In the genomic region with DNA sequence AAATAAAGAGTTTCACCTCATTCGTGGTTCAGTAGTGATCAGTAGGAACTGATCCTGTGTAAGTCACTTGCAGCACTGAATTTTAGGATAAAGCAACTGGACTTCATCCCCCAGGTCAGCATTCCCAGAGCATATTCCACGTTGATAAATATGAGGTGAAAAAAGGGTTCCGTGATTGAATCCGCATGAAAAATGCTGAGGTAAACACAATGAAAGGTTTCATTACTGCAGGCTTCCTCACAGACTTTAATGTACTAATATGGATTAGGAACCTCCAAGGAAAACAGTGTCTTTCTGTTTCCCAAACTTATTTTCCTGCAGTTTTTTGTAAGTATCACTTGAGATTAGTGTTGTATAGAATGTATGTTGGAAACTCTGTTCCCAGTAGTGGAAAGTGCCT, we compare ENCODE assay signal across 25 cellular contexts.
"Had no signal": no experiment of that assay in that cellular context is flagged by ENCODE, and none has a peak within 500 bp of the region (broad histone marks: within the 10 kb centered on the region; RNA-seq: fewer than 3 reads in every experiment).

No MANE protein-coding gene starts in this region.

- H3K27ac ChIP-seq: breast epithelium, neural progenitor cell, parathyroid adenoma, psoas muscle, vagina, VCaP had no signal

- H3K27ac Mint-ChIP-seq: activated CD4-positive, alpha-beta memory T cell treated with anti-CD3 and anti-CD28 coated beads for 36 hours; activated T-cell treated with anti-CD3 and anti-CD28 coated beads, Interleukin-2, amount 50 U/mL, for 24 hours; neural progenitor cell; type B pancreatic cell had no signal

- H3K36me3 ChIP-seq: breast epithelium, neural progenitor cell had no signal

- H3K4me2 ChIP-seq: neural progenitor cell, SK-N-SH had no signal

- H3K4me3 ChIP-seq: breast epithelium, neural progenitor cell, psoas muscle, vagina had no signal

- H3K4me1 ChIP-seq: breast epithelium, neural progenitor cell, vagina had no signal

- H3K9me3 Mint-ChIP-seq: activated CD4-positive, alpha-beta memory T cell treated with anti-CD3 and anti-CD28 coated beads for 36 hours; activated naive CD4-positive, alpha-beta T cell treated with anti-CD3 and anti-CD28 coated beads, Interleukin-2, amount 50 U/mL, for 24 hours; activated T-cell treated with anti-CD3 and anti-CD28 coated beads, Interleukin-2, amount 50 U/mL, for 24 hours; neural progenitor cell; stimulated activated naive CD8-positive, alpha-beta T cell treated with anti-CD3 and anti-CD28 coated beads, Interleukin-15, amount 100 ng/mL, for 72 hours; type B pancreatic cell had no signal

- H3K27me3 ChIP-seq: breast epithelium, neural progenitor cell, vagina had no signal

- ATAC-seq: left cardiac atrium; left ventricle myocardium superior; psoas muscle; stimulated activated naive CD8-positive, alpha-beta T cell treated with anti-CD3 and anti-CD28 coated beads, Interleukin-15, amount 100 ng/mL, for 72 hours had no signal

- H3K9me3 ChIP-seq: SK-N-SH, vagina had no signal

- H3K4me1 Mint-ChIP-seq: neural progenitor cell had no signal

- H2AFZ ChIP-seq: neural progenitor cell, parathyroid adenoma had no signal

- H3K4me3 Mint-ChIP-seq: activated CD4-positive, alpha-beta memory T cell treated with anti-CD3 and anti-CD28 coated beads for 36 hours; activated naive CD4-positive, alpha-beta T cell treated with anti-CD3 and anti-CD28 coated beads, Interleukin-2, amount 50 U/mL, for 24 hours; activated T-cell treated with anti-CD3 and anti-CD28 coated beads, Interleukin-2, amount 50 U/mL, for 24 hours; neural progenitor cell; stimulated activated naive CD8-positive, alpha-beta T cell treated with anti-CD3 and anti-CD28 coated beads, Interleukin-15, amount 100 ng/mL, for 72 hours; type B pancreatic cell had no signal

- DNase-seq: activated CD4-positive, alpha-beta memory T cell treated with anti-CD3 and anti-CD28 coated beads for 36 hours; activated CD4-positive, alpha-beta T cell treated with anti-CD3 and anti-CD28 coated beads for 4 hours; activated CD8-positive, alpha-beta memory T cell treated with anti-CD3 and anti-CD28 coated beads, Interleukin-2, amount 50 U/mL, for 48 hours; activated T-cell treated with anti-CD3 and anti-CD28 coated beads, Interleukin-2, amount 50 U/mL, for 24 hours; effector CD8-positive, alpha-beta T cell; head of caudate nucleus; hippocampal formation; left cardiac atrium; left ventricle myocardium superior; mammary epithelial cell; occipital lobe; psoas muscle; SK-N-SH; stimulated activated CD4-positive, alpha-beta T cell treated with anti-CD3 and anti-CD28 coated beads, Interleukin-15, amount 100 ng/mL, for 24 hours; stimulated activated CD4-positive, alpha-beta T cell treated with anti-CD3 and anti-CD28 coated beads, Interleukin-2, amount 100 ng/mL, for 24 hours; stimulated activated naive CD8-positive, alpha-beta T cell treated with anti-CD3 and anti-CD28 coated beads, Interleukin-15, amount 100 ng/mL, for 72 hours; substantia nigra; T-helper 9 cell had no signal

- H3K27me3 Mint-ChIP-seq: activated CD4-positive, alpha-beta memory T cell treated with anti-CD3 and anti-CD28 coated beads for 36 hours; activated naive CD4-positive, alpha-beta T cell treated with anti-CD3 and anti-CD28 coated beads, Interleukin-2, amount 50 U/mL, for 24 hours; activated T-cell treated with anti-CD3 and anti-CD28 coated beads, Interleukin-2, amount 50 U/mL, for 24 hours; stimulated activated naive CD8-positive, alpha-beta T cell treated with anti-CD3 and anti-CD28 coated beads, Interleukin-15, amount 100 ng/mL, for 72 hours; type B pancreatic cell had no signal

- H3K9ac ChIP-seq: neural progenitor cell, parathyroid adenoma, SK-N-SH had no signal
